Comparison of ENCODE assay signal across 38 cellular contexts in the genomic region with DNA sequence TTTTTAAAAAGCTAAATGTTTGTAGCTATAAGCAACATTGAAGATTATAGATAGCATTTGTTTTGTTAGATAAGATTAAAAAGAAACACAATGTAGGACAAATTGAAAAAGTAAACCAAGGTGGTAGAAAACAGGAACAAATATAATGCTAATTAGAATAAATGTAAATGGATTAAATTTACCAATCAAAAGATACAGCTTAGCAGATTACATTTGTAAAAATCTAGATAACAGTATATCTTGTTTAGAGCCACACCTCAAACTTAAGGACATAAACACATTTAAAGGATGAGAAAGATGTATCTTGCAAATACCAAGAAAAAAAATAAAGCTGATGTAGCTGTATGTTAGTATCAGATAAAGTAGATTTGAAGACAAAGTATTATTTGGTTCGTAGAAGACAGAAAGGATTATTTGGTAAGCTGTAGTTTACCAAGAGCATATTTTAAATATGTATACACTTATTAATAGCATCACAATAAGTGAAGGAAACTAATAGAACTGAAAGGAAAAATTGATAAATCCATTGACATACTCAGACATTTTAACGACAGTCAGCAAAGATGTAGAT.
"Had no signal": no experiment of that assay in that cellular context is flagged by ENCODE, and none has a peak within 500 bp of the region (broad histone marks: within the 10 kb centered on the region; RNA-seq: fewer than 3 reads in every experiment).

No MANE protein-coding gene starts in this region.

- H3K4me1 Mint-ChIP-seq: activated B cell treated with CpG ODN at 0.5 μM for 24 hours; activated naive CD4-positive, alpha-beta T cell treated with anti-CD3 and anti-CD28 coated beads, Interleukin-2, amount 50 U/mL, for 24 hours; activated naive CD8-positive, alpha-beta T cell treated with anti-CD3 and anti-CD28 coated beads for 36 hours; activated naive CD8-positive, alpha-beta T cell treated with anti-CD3 and anti-CD28 coated beads, Interleukin-2, amount 50 U/mL, for 24 hours; central memory CD8-positive, alpha-beta T cell; T-cell had no signal

- H3K4me3 ChIP-seq: adrenal gland, ascending aorta, breast epithelium, cardiac muscle cell, coronary artery, esophagus squamous epithelium, gastroesophageal sphincter, heart right ventricle had no signal

- H3K27me3 ChIP-seq: adrenal gland, ascending aorta, breast epithelium, cardiac muscle cell, esophagus squamous epithelium, gastroesophageal sphincter, heart right ventricle had no signal

- H3K9me3 Mint-ChIP-seq: activated B cell treated with CpG ODN at 0.5 μM for 24 hours; activated naive CD4-positive, alpha-beta T cell treated with anti-CD3 and anti-CD28 coated beads for 36 hours; activated naive CD4-positive, alpha-beta T cell treated with anti-CD3 and anti-CD28 coated beads, Interleukin-2, amount 50 U/mL, for 24 hours; activated naive CD8-positive, alpha-beta T cell treated with anti-CD3 and anti-CD28 coated beads, Interleukin-2, amount 50 U/mL, for 24 hours; activated T-helper 1 cell treated with anti-CD3 and anti-CD28 coated beads, Interleukin-12 subunit alpha, Interleukin-12 subunit beta, Interleukin-2, Interleukin-4 antibody, amounts not matched to agents 30 ng/mL and 10 ng/mL and 1 ng/mL, durations not matched to agents 14 hours and 24 hours and 36 hours; central memory CD8-positive, alpha-beta T cell; effector memory CD8-positive, alpha-beta T cell; T-helper 1 cell treated with Interleukin-12 subunit alpha and Interleukin-12 subunit beta and Interleukin-4 antibody, amounts not matched to agents 30 μg/mL and 1 μg/mL, for 36 hours had no signal

- H3K27me3 Mint-ChIP-seq: activated B cell treated with CpG ODN at 0.5 μM for 24 hours; activated CD8-positive, alpha-beta T cell treated with anti-CD3 and anti-CD28 coated beads for 36 hours; activated naive CD4-positive, alpha-beta T cell treated with anti-CD3 and anti-CD28 coated beads, Interleukin-2, amount 50 U/mL, for 24 hours; activated naive CD8-positive, alpha-beta T cell treated with anti-CD3 and anti-CD28 coated beads for 36 hours; activated naive CD8-positive, alpha-beta T cell treated with anti-CD3 and anti-CD28 coated beads, Interleukin-2, amount 50 U/mL, for 24 hours; brain; central memory CD8-positive, alpha-beta T cell; dendritic cell treated with granulocyte-macrophage colony-stimulating factor and Interleukin-4, amounts not matched to agents 40 ng/mL and 50 ng/mL, for 4 days; effector memory CD8-positive, alpha-beta T cell; T-cell had no signal

- H3K27ac Mint-ChIP-seq: activated B cell treated with CpG ODN at 0.5 μM for 24 hours; activated CD8-positive, alpha-beta T cell treated with anti-CD3 and anti-CD28 coated beads for 36 hours; activated naive CD4-positive, alpha-beta T cell treated with anti-CD3 and anti-CD28 coated beads for 36 hours; activated naive CD4-positive, alpha-beta T cell treated with anti-CD3 and anti-CD28 coated beads, Interleukin-2, amount 50 U/mL, for 24 hours; activated naive CD8-positive, alpha-beta T cell treated with anti-CD3 and anti-CD28 coated beads for 36 hours; activated naive CD8-positive, alpha-beta T cell treated with anti-CD3 and anti-CD28 coated beads, Interleukin-2, amount 50 U/mL, for 24 hours; activated T-helper 1 cell treated with anti-CD3 and anti-CD28 coated beads, Interleukin-12 subunit alpha, Interleukin-12 subunit beta, Interleukin-2, Interleukin-4 antibody, amounts not matched to agents 30 ng/mL and 10 ng/mL and 1 ng/mL, durations not matched to agents 14 hours and 24 hours and 36 hours; activated T-helper 2 cell treated with anti-CD3 and anti-CD28 coated beads, Interferon-gamma antibody, Interleukin-2, Interleukin-4, amounts not matched to agents 10 μg/mL and 5 μg/mL and 100 μg/mL, durations not matched to agents 14 hours and 24 hours and 36 hours; brain; dendritic cell treated with granulocyte-macrophage colony-stimulating factor and Interleukin-4, amounts not matched to agents 40 ng/mL and 50 ng/mL, for 4 days; effector memory CD8-positive, alpha-beta T cell; T-cell; T-helper 1 cell treated with Interleukin-12 subunit alpha and Interleukin-12 subunit beta and Interleukin-4 antibody, amounts not matched to agents 30 μg/mL and 1 μg/mL, for 36 hours had no signal

- FAIRE-seq: endometrium, endothelial cell of umbilical vein had no signal

- H3K27ac ChIP-seq: adrenal gland, ascending aorta, breast epithelium, cardiac muscle cell, coronary artery, epithelial cell of prostate, esophagus squamous epithelium, gastroesophageal sphincter, heart right ventricle, WERI-Rb-1 had no signal

- DNase-seq: activated B cell treated with CpG ODN at 0.5 μM for 24 hours; activated CD4-positive, alpha-beta T cell treated with anti-CD3 and anti-CD28 coated beads for 48 hours; activated CD4-positive, alpha-beta T cell treated with anti-CD3 and anti-CD28 coated beads, Interleukin-2, amount 50 U/mL, for 1 hour; activated CD4-positive, alpha-beta T cell treated with anti-CD3 and anti-CD28 coated beads, Interleukin-2, amount 50 U/mL, for 48 hours; activated CD8-positive, alpha-beta memory T cell treated with anti-CD3 and anti-CD28 coated beads for 24 hours; activated CD8-positive, alpha-beta T cell treated with anti-CD3 and anti-CD28 coated beads for 36 hours; activated effector memory CD4-positive, alpha-beta T cell treated with anti-CD3 and anti-CD28 coated beads, Interleukin-2, amount 50 U/mL, for 16 hours; activated naive CD4-positive, alpha-beta T cell treated with anti-CD3 and anti-CD28 coated beads for 36 hours; activated naive CD8-positive, alpha-beta T cell treated with anti-CD3 and anti-CD28 coated beads for 36 hours; activated naive CD8-positive, alpha-beta T cell treated with anti-CD3 and anti-CD28 coated beads, Interleukin-2, amount 50 U/mL, for 24 hours; activated T-cell treated with anti-CD3 and anti-CD28 coated beads, Interleukin-2, amount 50 U/mL, for 1 hour; activated T-cell treated with anti-CD3 and anti-CD28 coated beads, Interleukin-2, amount 50 U/mL, for 48 hours; adrenal gland; amygdala; effector CD4-positive, alpha-beta T cell; effector memory CD8-positive, alpha-beta T cell; esophagus squamous epithelium; foreskin melanocyte; heart right ventricle; T-cell; T1000; WERI-Rb-1 had no signal

- H3K4me3 Mint-ChIP-seq: activated B cell treated with CpG ODN at 0.5 μM for 24 hours; activated CD8-positive, alpha-beta T cell treated with anti-CD3 and anti-CD28 coated beads for 36 hours; activated naive CD4-positive, alpha-beta T cell treated with anti-CD3 and anti-CD28 coated beads for 36 hours; activated naive CD4-positive, alpha-beta T cell treated with anti-CD3 and anti-CD28 coated beads, Interleukin-2, amount 50 U/mL, for 24 hours; activated naive CD8-positive, alpha-beta T cell treated with anti-CD3 and anti-CD28 coated beads for 36 hours; activated naive CD8-positive, alpha-beta T cell treated with anti-CD3 and anti-CD28 coated beads, Interleukin-2, amount 50 U/mL, for 24 hours; activated T-helper 1 cell treated with anti-CD3 and anti-CD28 coated beads, Interleukin-12 subunit alpha, Interleukin-12 subunit beta, Interleukin-2, Interleukin-4 antibody, amounts not matched to agents 30 ng/mL and 10 ng/mL and 1 ng/mL, durations not matched to agents 14 hours and 24 hours and 36 hours; brain; central memory CD8-positive, alpha-beta T cell; dendritic cell treated with granulocyte-macrophage colony-stimulating factor and Interleukin-4, amounts not matched to agents 40 ng/mL and 50 ng/mL, for 4 days; effector memory CD8-positive, alpha-beta T cell; T-cell; T-helper 1 cell treated with Interleukin-12 subunit alpha and Interleukin-12 subunit beta and Interleukin-4 antibody, amounts not matched to agents 30 μg/mL and 1 μg/mL, for 36 hours had no signal

- ATAC-seq: activated CD4-positive, CD25-positive, alpha-beta regulatory T cell treated with anti-CD3 and anti-CD28 coated beads, Interleukin-2, amount 50 U/mL, for 24 hours; activated CD8-positive, alpha-beta T cell treated with anti-CD3 and anti-CD28 coated beads for 36 hours; activated naive CD8-positive, alpha-beta T cell treated with anti-CD3 and anti-CD28 coated beads, Interleukin-2, amount 50 U/mL, for 24 hours; effector memory CD8-positive, alpha-beta T cell; gastroesophageal sphincter; heart right ventricle; T-cell had no signal

- H3K36me3 ChIP-seq: adrenal gland, breast epithelium had no signal

- H3K4me1 ChIP-seq: ascending aorta, breast epithelium, gastroesophageal sphincter had no signal

- H3K9me3 ChIP-seq: adrenal gland, breast epithelium, gastroesophageal sphincter had no signal
